ENCODE assay signal across 1 cellular context in the genomic region with DNA sequence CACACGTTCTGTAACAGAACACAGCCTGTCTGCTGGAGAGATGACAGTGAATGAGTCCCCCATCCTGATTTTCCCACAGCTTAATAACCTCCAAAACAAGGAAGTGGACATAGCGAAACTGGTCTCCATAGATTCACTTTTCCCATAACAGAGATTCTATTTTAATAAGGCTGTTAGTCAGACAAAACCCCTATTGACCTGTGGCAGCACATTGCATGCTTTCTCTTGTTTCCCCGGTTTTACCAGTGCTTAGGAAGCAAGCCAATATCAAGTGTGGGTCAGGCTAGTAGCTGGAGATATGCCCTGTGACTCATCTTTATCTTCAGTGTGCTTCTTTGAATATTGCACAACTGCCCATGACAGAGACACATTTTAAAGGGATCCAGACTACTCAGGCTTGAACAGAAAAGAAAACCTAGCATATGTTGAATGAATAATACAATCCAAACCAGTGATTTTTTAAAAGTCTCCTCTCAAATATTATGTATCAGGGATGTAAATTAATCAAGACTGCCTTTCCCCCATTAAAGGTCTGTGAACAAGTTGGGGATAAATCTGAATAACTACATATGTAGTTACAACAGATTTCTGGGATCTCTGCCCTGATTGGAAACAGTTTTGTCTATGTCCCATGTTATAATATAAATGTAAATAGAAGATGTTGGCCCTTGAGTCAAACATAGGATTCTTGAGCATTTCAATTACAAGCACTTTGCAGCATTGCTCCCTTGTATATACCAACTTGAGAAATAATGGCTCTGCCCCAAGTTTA.
TF ChIP-seq lines count a peak whose summit lies in the region.

No MANE protein-coding gene starts in this region.

TF ChIP-seq in HepG2, 621 proteins besides CTCF, POLR2A, EP300 and RAD21:
- TF ChIP-seq ZNF33A (CRISPR knock-in tag; IDR thresholded peaks at IDR 0.05; ENCODE audit: borderline replicate concordance) (no peak), CEBPB (IDR thresholded peaks at IDR 0.05; ENCODE audit: borderline replicate concordance, low read depth, low read length) (peak; percentile 64; the same call in 1 of the 2 replicates), ZNF644 (CRISPR knock-in tag; IDR thresholded peaks at IDR 0.05; ENCODE audit: low read depth) (no peak)
